16 cellular contexts compared by ENCODE assay signal in genomic region chr3:43968465-43968864, GRCh38.
"Had no signal": no experiment of that assay in that cellular context is flagged by ENCODE, and none has a peak within 500 bp of the region (broad histone marks: within the 10 kb centered on the region; RNA-seq: fewer than 3 reads in every experiment).

No MANE protein-coding gene starts in this region.

- DNase-seq: activated effector memory CD4-positive, alpha-beta T cell treated with Interleukin-2 at 50 U/mL for 16 hours; activated T-cell treated with anti-CD3 and anti-CD28 coated beads, Interleukin-2, amount 50 U/mL, for 24 hours; hypothalamus; islet precursor cell; mammary epithelial cell; naive thymus-derived CD8-positive, alpha-beta T cell; retina; stimulated activated CD4-positive, alpha-beta T cell treated with anti-CD3 and anti-CD28 coated beads, Interleukin-4, amount 100 ng/mL, for 4 hours; stimulated activated naive CD8-positive, alpha-beta T cell treated with anti-CD3 and anti-CD28 coated beads, Interleukin-15, amount 100 ng/mL, for 72 hours; testis had no signal

- H3K9me3 ChIP-seq: neutrophil, testis had no signal

- H3K4me3 Mint-ChIP-seq: activated naive CD4-positive, alpha-beta T cell treated with anti-CD3 and anti-CD28 coated beads, Interleukin-2, amount 50 U/mL, for 24 hours; activated T-cell treated with anti-CD3 and anti-CD28 coated beads, Interleukin-2, amount 50 U/mL, for 24 hours; brain; dendritic cell treated with granulocyte-macrophage colony-stimulating factor and Interleukin-4, amounts not matched to agents 40 ng/mL and 50 ng/mL, for 4 days; naive thymus-derived CD8-positive, alpha-beta T cell; stimulated activated naive CD8-positive, alpha-beta T cell treated with anti-CD3 and anti-CD28 coated beads, Interleukin-15, amount 100 ng/mL, for 72 hours had no signal

- H3K27ac Mint-ChIP-seq: activated naive CD4-positive, alpha-beta T cell treated with anti-CD3 and anti-CD28 coated beads, Interleukin-2, amount 50 U/mL, for 24 hours; activated T-cell treated with anti-CD3 and anti-CD28 coated beads, Interleukin-2, amount 50 U/mL, for 24 hours; brain; dendritic cell treated with granulocyte-macrophage colony-stimulating factor and Interleukin-4, amounts not matched to agents 40 ng/mL and 50 ng/mL, for 4 days; naive thymus-derived CD8-positive, alpha-beta T cell had no signal

- H3K4me1 ChIP-seq: testis had no signal

- H3K36me3 Mint-ChIP-seq: activated naive CD4-positive, alpha-beta T cell treated with anti-CD3 and anti-CD28 coated beads, Interleukin-2, amount 50 U/mL, for 24 hours; brain; naive thymus-derived CD8-positive, alpha-beta T cell had no signal

- H3K27me3 ChIP-seq: testis had no signal

- H3K4me1 Mint-ChIP-seq: activated naive CD4-positive, alpha-beta T cell treated with anti-CD3 and anti-CD28 coated beads, Interleukin-2, amount 50 U/mL, for 24 hours had no signal

- ATAC-seq: activated CD4-positive, CD25-positive, alpha-beta regulatory T cell treated with anti-CD3 and anti-CD28 coated beads, Interleukin-2, amount 50 U/mL, for 24 hours; left lobe of liver; naive thymus-derived CD8-positive, alpha-beta T cell; stimulated activated naive CD8-positive, alpha-beta T cell treated with anti-CD3 and anti-CD28 coated beads, Interleukin-15, amount 100 ng/mL, for 72 hours had no signal

- H3K36me3 ChIP-seq: neutrophil had no signal

- H3K9me3 Mint-ChIP-seq: activated naive CD4-positive, alpha-beta T cell treated with anti-CD3 and anti-CD28 coated beads, Interleukin-2, amount 50 U/mL, for 24 hours; activated T-cell treated with anti-CD3 and anti-CD28 coated beads, Interleukin-2, amount 50 U/mL, for 24 hours; brain; dendritic cell treated with granulocyte-macrophage colony-stimulating factor and Interleukin-4, amounts not matched to agents 40 ng/mL and 50 ng/mL, for 4 days; naive thymus-derived CD8-positive, alpha-beta T cell; stimulated activated naive CD8-positive, alpha-beta T cell treated with anti-CD3 and anti-CD28 coated beads, Interleukin-15, amount 100 ng/mL, for 72 hours had no signal

- H3K27ac ChIP-seq: neutrophil, testis had no signal

- H3K4me3 ChIP-seq: testis had no signal
